Comparison of ENCODE assay signal across 10 cellular contexts in the genomic region with DNA sequence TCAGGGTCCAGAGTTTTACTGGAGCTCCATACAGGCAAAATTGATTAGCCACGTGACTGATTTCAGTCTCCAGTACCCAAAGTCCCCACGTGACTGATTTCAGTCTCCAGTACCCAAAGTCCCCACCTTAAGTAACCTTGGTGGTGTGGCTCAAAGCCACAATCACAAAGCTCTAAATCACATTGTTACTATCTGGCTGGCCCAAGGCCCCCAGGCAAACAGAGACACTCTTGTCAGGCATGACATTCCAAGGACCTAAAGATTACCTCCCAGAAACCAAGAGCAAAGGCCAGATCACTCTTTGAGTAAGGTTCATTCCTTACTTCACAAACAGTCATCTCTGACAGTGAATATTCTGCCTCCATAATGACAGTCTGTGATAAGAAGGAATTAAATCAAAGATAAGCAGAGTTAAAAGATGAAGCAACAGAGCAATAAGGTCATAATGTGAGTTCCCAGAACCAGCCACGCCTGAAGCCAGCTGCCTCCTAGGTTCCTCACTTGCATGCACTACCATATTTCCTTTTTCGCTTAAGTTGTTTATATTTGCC.
DNase-seq lines count a peak whose midpoint lies in the region; ATAC-seq, FAIRE-seq and TF ChIP-seq lines count a peak whose summit lies in the region.
"Had no signal": no experiment of that assay in that cellular context is flagged by ENCODE, and none has a peak within 500 bp of the region (broad histone marks: within the 10 kb centered on the region; RNA-seq: fewer than 3 reads in every experiment).

No MANE protein-coding gene starts in this region.

- no peak for DNase-seq in GM12891 (ENCODE audit: insufficient read length, low spot score)
- DNase-seq in RCC 7860 (ENCODE audit: low spot score): peak; percentile 34
- no peak for DNase-seq in right atrium auricular region (ENCODE audit: low spot score)
- DNase-seq in spleen: no peak
- DNase-seq in COLO668 (lab: John Stamatoyannopoulos, UW; ENCODE audit: unreplicated experiment): no peak
- DNase-seq in stimulated activated naive CD4-positive, alpha-beta T cell treated with Interleukin-2 at 50 U/mL for 16 hours (lab: John Stamatoyannopoulos, UW): no peak
- no peak for DNase-seq in iPS-NIHi11 (ENCODE audit: low spot score)
- DNase-seq: aorta had no signal

- H3K27ac ChIP-seq in right atrium auricular region: peak overlapping the region; percentile 26 to 57
- H3K27ac ChIP-seq in spleen: peak overlapping the region; percentile 19 to 74 (median 56)
- H3K27ac ChIP-seq: parathyroid adenoma had no signal

- TF ChIP-seq CTCF in right atrium auricular region (IDR thresholded peaks at IDR 0.05): no peak
- TF ChIP-seq CTCF in spleen (IDR thresholded peaks at IDR 0.05 in 8 of 11, conservative IDR thresholded peaks at IDR 0.05 in 3 of 11): no peak

- ATAC-seq in HG03095 (IDR thresholded peaks at IDR 0.05; ENCODE audit: unreplicated experiment): no peak

- intact Hi-C loops in spleen (cut with DNase I; ENCODE audit: low total_unique reads): no loop called here

- H3K4me1 ChIP-seq in right atrium auricular region (peaks cover 0 to 36% of the 10 kb centered on the region in 2 donors), spleen (peaks cover 0 to 49% (median 27%) of the 10 kb centered on the region in 6 donors)
- H3K4me1 ChIP-seq: parathyroid adenoma had no signal

- H3K4me3 ChIP-seq in right atrium auricular region (no peak overlapping the region), spleen (no peak overlapping the region)

- H3K36me3 ChIP-seq in right atrium auricular region (no peaks in the 10 kb centered on the region), spleen (no peaks in the 10 kb centered on the region)

- FAIRE-seq in GM12891 (lab: Jason Lieb, UNC) (peak; percentile 64), RCC 7860 (lab: Jason Lieb, UNC) (peak; percentile 22)

- WGBS in spleen, 5 donors: 55 to 64% (median 61%) methylated on average over 4 of the region's 4 CpGs

- H3K27me3 ChIP-seq in right atrium auricular region (no peaks in the 10 kb centered on the region), spleen (replicated peaks in 1 of 7) (no peaks in the 10 kb centered on the region)

- TF ChIP-seq POLR2A in GM12891 (IDR thresholded peaks at IDR 0.05; ENCODE audit: low read depth, low read length) (no peak), spleen (IDR thresholded peaks at IDR 0.05) (no peak)

- H3K9me3 ChIP-seq in right atrium auricular region (no peaks in the 10 kb centered on the region), spleen (no peaks in the 10 kb centered on the region)

TF ChIP-seq in GM12891, 5 proteins besides CTCF, POLR2A, EP300 and RAD21:
- no peak for TF ChIP-seq PAX5 (IDR thresholded peaks at IDR 0.05; ENCODE audit: insufficient read depth, low read length, severe bottlenecking)
